Comparison of ENCODE assay signal across 21 cellular contexts in the genomic region with DNA sequence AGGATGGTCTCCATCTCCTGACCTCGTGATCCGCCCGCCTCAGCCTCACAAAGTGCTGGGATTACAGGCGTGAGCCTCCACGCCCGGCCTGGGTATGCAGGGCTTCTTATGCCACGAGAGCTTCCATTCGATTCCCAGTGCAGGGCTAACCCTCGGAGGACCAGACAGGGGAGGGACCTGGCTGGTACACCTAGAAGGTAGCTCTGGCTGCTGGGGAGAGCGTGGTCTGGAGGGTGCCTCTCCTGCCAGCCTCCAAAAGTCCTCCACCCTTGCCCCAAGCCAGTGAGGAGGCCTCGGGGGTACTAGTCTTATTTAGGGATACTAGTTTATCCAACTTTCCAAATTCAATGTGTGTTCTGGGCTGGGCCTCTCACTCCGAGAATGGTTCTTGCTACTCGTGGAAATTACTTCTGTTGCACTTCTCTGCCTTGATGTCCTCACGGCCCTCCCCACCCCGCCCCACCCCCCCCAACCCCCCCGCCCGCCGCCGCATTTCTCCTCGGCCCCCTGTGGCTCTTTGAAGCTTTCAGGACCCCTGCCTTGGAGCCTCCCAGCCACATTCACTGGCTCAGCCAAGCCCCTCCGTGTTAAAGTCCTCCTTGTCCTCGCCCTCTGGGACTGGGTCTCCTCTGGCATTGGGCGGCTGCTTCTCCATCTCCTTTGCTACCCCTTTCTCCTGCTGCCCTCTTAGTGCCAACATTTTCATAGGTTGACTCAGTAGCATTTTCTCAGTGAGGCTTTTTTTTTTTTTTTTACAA.
"Had no signal": no experiment of that assay in that cellular context is flagged by ENCODE, and none has a peak within 500 bp of the region (broad histone marks: within the 10 kb centered on the region; RNA-seq: fewer than 3 reads in every experiment).

No MANE protein-coding gene starts in this region.

- H3K27ac ChIP-seq: HL-60, SJSA1, SK-N-MC had no signal

- H3K9me3 ChIP-seq: SJSA1 had no signal

- DNase-seq: KBM-7, NCI-H1048, NCI-H1105, NCI-H1417, NCI-H1436 treated with DMSO at 0.1 percent for 48 hours, NCI-H1694, NCI-H1930, NCI-H2081, NCI-H2107, NCI-H226, NCI-H446, NCI-H510A, NCI-H524 treated with DMSO at 0.1 percent for 48 hours, NCI-H69, NCI-H774, Right ventricle myocardium superior, RPMI8226, SIG-M5 had no signal

- H3K27me3 ChIP-seq: SJSA1 had no signal

- H3K4me3 ChIP-seq: SJSA1, SK-N-MC had no signal
